26 cellular contexts compared by ENCODE assay signal in the genomic region with DNA sequence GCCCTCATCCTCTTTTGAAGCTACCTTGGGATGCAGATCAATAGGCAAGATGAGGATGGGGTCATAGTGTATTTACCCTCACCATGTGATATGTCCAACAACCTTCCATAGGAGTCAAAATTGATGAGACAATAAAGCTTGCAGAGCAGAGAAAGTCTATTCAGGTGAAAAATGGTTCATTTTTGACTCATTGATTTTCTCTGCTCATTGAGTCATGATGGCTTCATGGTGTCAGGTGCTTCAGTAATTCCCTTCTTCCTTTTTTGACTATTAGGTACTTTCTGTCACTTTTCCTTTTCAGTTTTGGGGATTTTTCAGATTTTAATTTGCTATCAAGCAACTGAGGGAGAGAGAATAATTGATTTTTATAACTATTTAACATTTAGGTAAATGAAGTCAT. TPM values are rescaled to one million over a fixed set of nuclear protein-coding genes. Genes with fewer than 3 reads are reported as not detected.
DNase-seq lines count a peak whose midpoint lies in the region; ATAC-seq lines count a peak whose summit lies in the region.
"Had no signal": no experiment of that assay in that cellular context is flagged by ENCODE, and none has a peak within 500 bp of the region (broad histone marks: within the 10 kb centered on the region; RNA-seq: fewer than 3 reads in every experiment).

No MANE protein-coding gene starts in this region.

- no peak for DNase-seq in activated T-cell treated with anti-CD3 and anti-CD28 coated beads, Interleukin-2, amount 50 U/mL, for 24 hours
- DNase-seq in activated T-cell treated with anti-CD3 and anti-CD28 coated beads, Interleukin-2, amount 50 U/mL, for 48 hours: no peak
- no peak for DNase-seq in activated naive CD8-positive, alpha-beta T cell treated with anti-CD3 and anti-CD28 coated beads for 36 hours
- DNase-seq in stimulated activated naive CD8-positive, alpha-beta T cell treated with anti-CD3 and anti-CD28 coated beads, Interleukin-15, amount 100 ng/mL, for 72 hours: no peak
- DNase-seq in COLO668 (lab: John Stamatoyannopoulos, UW; ENCODE audit: unreplicated experiment): no peak
- DNase-seq in DMS 273 (lab: John Stamatoyannopoulos, UW; ENCODE audit: unreplicated experiment): no peak
- DNase-seq: AML-193; CD4-positive, alpha-beta T cell; COR-L47; NCI-H1048; NCI-H1417; NCI-H1694; NCI-H2081; NCI-H2227 treated with DMSO at 0.1 percent for 48 hours; NCI-H526 treated with DMSO at 0.1 percent for 48 hours; SHP77 had no signal

- peak; percentile 60 for ATAC-seq in activated T-helper 17 cell treated with anti-CD3 and anti-CD28 coated beads, Interleukin-2, amount 50 U/mL, for 72 hours (replicated peaks)
- ATAC-seq in stimulated activated naive CD8-positive, alpha-beta T cell treated with anti-CD3 and anti-CD28 coated beads, Interleukin-15, amount 100 ng/mL, for 72 hours: peak; percentile 65
- ATAC-seq: A549, HCT116, Panc1 had no signal

- H3K4me3 Mint-ChIP-seq in activated T-cell treated with anti-CD3 and anti-CD28 coated beads, Interleukin-2, amount 50 U/mL, for 24 hours: peak overlapping the region; percentile 18
- peak overlapping the region; percentile 58 for H3K4me3 Mint-ChIP-seq in activated naive CD8-positive, alpha-beta T cell
- H3K4me3 Mint-ChIP-seq in activated naive CD8-positive, alpha-beta T cell treated with anti-CD3 and anti-CD28 coated beads for 36 hours: no peak overlapping the region
- peak overlapping the region; percentile 37 for H3K4me3 Mint-ChIP-seq in activated T-helper 17 cell treated with anti-CD3 and anti-CD28 coated beads, Interleukin-2, amount 50 U/mL, for 72 hours
- H3K4me3 Mint-ChIP-seq in stimulated activated naive CD8-positive, alpha-beta T cell treated with anti-CD3 and anti-CD28 coated beads, Interleukin-15, amount 100 ng/mL, for 72 hours: peak overlapping the region in 1 of 2 donors; percentile 54
- H3K4me3 Mint-ChIP-seq: CD4-positive, alpha-beta T cell; IgD-negative memory B cell had no signal

- peak overlapping the region; percentile 82 for H3K27ac Mint-ChIP-seq in activated T-cell treated with anti-CD3 and anti-CD28 coated beads, Interleukin-2, amount 50 U/mL, for 24 hours
- peak overlapping the region; percentile 67 for H3K27ac Mint-ChIP-seq in activated naive CD8-positive, alpha-beta T cell
- no peak overlapping the region for H3K27ac Mint-ChIP-seq in activated naive CD8-positive, alpha-beta T cell treated with anti-CD3 and anti-CD28 coated beads for 36 hours
- peak overlapping the region; percentile 58 for H3K27ac Mint-ChIP-seq in activated T-helper 17 cell treated with anti-CD3 and anti-CD28 coated beads, Interleukin-2, amount 50 U/mL, for 72 hours
- no peak overlapping the region for H3K27ac Mint-ChIP-seq in stimulated activated naive CD8-positive, alpha-beta T cell treated with anti-CD3 and anti-CD28 coated beads, Interleukin-15, amount 100 ng/mL, for 72 hours
- H3K27ac Mint-ChIP-seq: CD4-positive, alpha-beta T cell; IgD-negative memory B cell had no signal

- peaks cover 72% of the 10 kb centered on the region for H3K4me1 Mint-ChIP-seq in activated T-cell treated with anti-CD3 and anti-CD28 coated beads, Interleukin-2, amount 50 U/mL, for 24 hours (ENCODE audit: low read depth)
- H3K4me1 Mint-ChIP-seq in activated naive CD8-positive, alpha-beta T cell (ENCODE audit: low read depth): peaks cover 35% of the 10 kb centered on the region
- peaks cover 20% of the 10 kb centered on the region for H3K4me1 Mint-ChIP-seq in activated naive CD8-positive, alpha-beta T cell treated with anti-CD3 and anti-CD28 coated beads for 36 hours
- H3K4me1 Mint-ChIP-seq in activated T-helper 17 cell treated with anti-CD3 and anti-CD28 coated beads, Interleukin-2, amount 50 U/mL, for 72 hours: peaks cover 28% of the 10 kb centered on the region
- H3K4me1 Mint-ChIP-seq in stimulated activated naive CD8-positive, alpha-beta T cell treated with anti-CD3 and anti-CD28 coated beads, Interleukin-15, amount 100 ng/mL, for 72 hours: peaks cover 8% of the 10 kb centered on the region

- peaks cover 2% of the 10 kb centered on the region for H3K27me3 Mint-ChIP-seq in activated T-cell treated with anti-CD3 and anti-CD28 coated beads, Interleukin-2, amount 50 U/mL, for 24 hours
- H3K27me3 Mint-ChIP-seq in activated naive CD8-positive, alpha-beta T cell: no peaks in the 10 kb centered on the region
- H3K27me3 Mint-ChIP-seq in activated naive CD8-positive, alpha-beta T cell treated with anti-CD3 and anti-CD28 coated beads for 36 hours: peaks cover 18% of the 10 kb centered on the region
- no peaks in the 10 kb centered on the region for H3K27me3 Mint-ChIP-seq in activated T-helper 17 cell treated with anti-CD3 and anti-CD28 coated beads, Interleukin-2, amount 50 U/mL, for 72 hours
- H3K27me3 Mint-ChIP-seq in stimulated activated naive CD8-positive, alpha-beta T cell treated with anti-CD3 and anti-CD28 coated beads, Interleukin-15, amount 100 ng/mL, for 72 hours: peaks cover 30% of the 10 kb centered on the region
- H3K27me3 Mint-ChIP-seq: IgD-negative memory B cell had no signal

- H3K9me3 Mint-ChIP-seq in activated T-cell treated with anti-CD3 and anti-CD28 coated beads, Interleukin-2, amount 50 U/mL, for 24 hours: peaks cover 1% of the 10 kb centered on the region
- H3K9me3 Mint-ChIP-seq in activated naive CD8-positive, alpha-beta T cell (ENCODE audit: low read depth): no peaks in the 10 kb centered on the region
- H3K9me3 Mint-ChIP-seq in activated naive CD8-positive, alpha-beta T cell treated with anti-CD3 and anti-CD28 coated beads for 36 hours: no peaks in the 10 kb centered on the region
- H3K9me3 Mint-ChIP-seq in activated T-helper 17 cell treated with anti-CD3 and anti-CD28 coated beads, Interleukin-2, amount 50 U/mL, for 72 hours: no peaks in the 10 kb centered on the region
- H3K9me3 Mint-ChIP-seq in stimulated activated naive CD8-positive, alpha-beta T cell treated with anti-CD3 and anti-CD28 coated beads, Interleukin-15, amount 100 ng/mL, for 72 hours: peaks cover 0 to 5% of the 10 kb centered on the region in 2 donors
- H3K9me3 Mint-ChIP-seq: CD4-positive, alpha-beta T cell; IgD-negative memory B cell had no signal

- H3K36me3 Mint-ChIP-seq in activated T-cell treated with anti-CD3 and anti-CD28 coated beads, Interleukin-2, amount 50 U/mL, for 24 hours (ENCODE audit: low read depth): no peaks in the 10 kb centered on the region
- no peaks in the 10 kb centered on the region for H3K36me3 Mint-ChIP-seq in activated naive CD8-positive, alpha-beta T cell
- no peaks in the 10 kb centered on the region for H3K36me3 Mint-ChIP-seq in activated naive CD8-positive, alpha-beta T cell treated with anti-CD3 and anti-CD28 coated beads for 36 hours
- H3K36me3 Mint-ChIP-seq in activated T-helper 17 cell treated with anti-CD3 and anti-CD28 coated beads, Interleukin-2, amount 50 U/mL, for 72 hours (ENCODE audit: low read depth): no peaks in the 10 kb centered on the region
- H3K36me3 Mint-ChIP-seq: IgD-negative memory B cell had no signal

RNA-seq across cellular contexts. Expression of a gene that starts 55.9 kb away (rescaled TPM):
- total RNA-seq in activated naive CD8-positive, alpha-beta T cell treated with anti-CD3 and anti-CD28 coated beads for 36 hours: 10 to 100 TPM; 37.7 to 40.7 TPM
- 100 to 1,000 TPM in 1 of 2 donors, 1 to 10 TPM in 1; 1.6 to 233 TPM for total RNA-seq in activated T-helper 17 cell treated with anti-CD3 and anti-CD28 coated beads, Interleukin-2, amount 50 U/mL, for 72 hours
- total RNA-seq: H4, NCI-H460, OCI-LY7, SK-MEL-5 had no signal

Comparison
In these comparisons a context has a peak if more than half of its experiments do, and no peak if none do; other contexts are left out.
1. H3K27ac Mint-ChIP-seq: peak in activated T-cell treated with anti-CD3 and anti-CD28 coated beads, Interleukin-2, amount 50 U/mL, for 24 hours (single experiment), activated naive CD8-positive, alpha-beta T cell (single experiment) and activated T-helper 17 cell treated with anti-CD3 and anti-CD28 coated beads, Interleukin-2, amount 50 U/mL, for 72 hours (single experiment); none in activated naive CD8-positive, alpha-beta T cell treated with anti-CD3 and anti-CD28 coated beads for 36 hours (single experiment) and stimulated activated naive CD8-positive, alpha-beta T cell treated with anti-CD3 and anti-CD28 coated beads, Interleukin-15, amount 100 ng/mL, for 72 hours (0 of 2).